Comparison of ENCODE assay signal across 8 cellular contexts in genomic region chr13:52405767-52406494, GRCh38. TPM values are rescaled to one million over a fixed set of nuclear protein-coding genes. Genes with fewer than 3 reads are reported as not detected.
DNase-seq lines count a peak whose midpoint lies in the region; ATAC-seq, FAIRE-seq and TF ChIP-seq lines count a peak whose summit lies in the region.

Gene THSD1, minus strand, starts transcription at chr13:52406172. Its CDS starts 3,572 bp downstream, at chr13:52402600.

- H3K9me1 ChIP-seq in IMR-90 (ENCODE audit: insufficient read depth, low read length), result no peaks in the 10 kb centered on the region

- H3K9ac ChIP-seq in IMR-90 (ENCODE audit: low read depth, low read length), result peak within 1 kb of the TSS; percentile 17
- peak within 1 kb of the TSS; percentile 64 for H3K9ac ChIP-seq in neuronal stem cell (ENCODE audit: low read depth, low read length, poor library complexity)

- H4K8ac ChIP-seq in IMR-90 (ENCODE audit: low read depth in 2 of 2, low read length in 2 of 2), result peak within 1 kb of the TSS in 1 of 2 experiments; percentile 16; a peak in 1 of 4 replicates
- H4K8ac ChIP-seq in neuronal stem cell (ENCODE audit: low read depth, low read length), result no peak within 1 kb of the TSS

- peak within 1 kb of the TSS; percentile 38; the same call in 1 of the 2 replicates for H4K5ac ChIP-seq in IMR-90 (ENCODE audit: low read depth, low read length)

- H3K27ac ChIP-seq in A549 (peak within 1 kb of the TSS; percentile 75 to 88), IMR-90 (ENCODE audit: insufficient read depth, low read length) (no peak within 1 kb of the TSS), neuronal stem cell (replicated peaks; ENCODE audit: low read length) (no peak within 1 kb of the TSS)

- no peaks in the 10 kb centered on the region for H3K36me3 ChIP-seq in IMR-90 (ENCODE audit: control insufficient read depth, insufficient read depth, low read length)
- peaks cover 0 to 10% of the 10 kb centered on the region in 2 donors for H3K36me3 ChIP-seq in neuronal stem cell (replicated peaks in 1 of 2; ENCODE audit: control insufficient read depth in 2 of 2, insufficient read depth in 2 of 2, low read length in 2 of 2)

- TF ChIP-seq CTCF in A549 (IDR thresholded peaks at IDR 0.05), result no peak
- TF ChIP-seq CTCF in GM10266 (IDR thresholded peaks at IDR 0.05; ENCODE audit: control insufficient read depth, insufficient read depth, low read depth, missing control alignments), result no peak
- no peak for TF ChIP-seq CTCF in IMR-90 (conservative IDR thresholded peaks at IDR 0.05; ENCODE audit: low read depth, low read length)

- H3K14ac ChIP-seq in IMR-90 (replicated peaks; ENCODE audit: low read depth, low read length), result 0 out of 2 replicates have a peak within 1 kb of the TSS, but pooled peaks have one; percentile 62
- H3K14ac ChIP-seq in neuronal stem cell (ENCODE audit: low read length), result no peak within 1 kb of the TSS

- no TSS peak for BruUV-seq in IMR-90 (replicated peaks; lab: Mats Ljungman, UMichigan)

- TF ChIP-seq POLR2A in A549 (IDR thresholded peaks at IDR 0.05; ENCODE audit: low read length) (peak; percentile 44), IMR-90 (IDR thresholded peaks at IDR 0.05; ENCODE audit: low read depth, low read length) (no peak)

- peak within 1 kb of the TSS; percentile 92 for H2AFZ ChIP-seq in IMR-90 (replicated peaks; ENCODE audit: low read length, poor library complexity)
- H2AFZ ChIP-seq in neuronal stem cell (ENCODE audit: low read length), result peak within 1 kb of the TSS; percentile 84

- no peak for TF ChIP-seq EP300 in A549 (IDR thresholded peaks at IDR 0.05)

- TF ChIP-seq RAD21 in A549 (conservative IDR thresholded peaks at IDR 0.05 in 1 of 2, IDR thresholded peaks at IDR 0.05 in 1 of 2), result no peak
- TF ChIP-seq RAD21 in IMR-90 (IDR thresholded peaks at IDR 0.05; ENCODE audit: low read length), result no peak

- POLR2A ChIA-PET in A549 (lab: Yijun Ruan, JAX) (interaction anchor here (0.5 to 1.8 kb wide), 4 partner anchors 9 to 44 kb away, joined by 3 to 7 read pairs (median 6); partner anchors contain the start of gene VPS36), IMR-90 (lab: Charles Lee; ENCODE audit: unreplicated experiment) (no interaction called here)

- H3K23ac ChIP-seq in IMR-90 (ENCODE audit: low read depth, low read length), result peak within 1 kb of the TSS; percentile 52; the same call in 1 of the 2 replicates
- H3K23ac ChIP-seq in neuronal stem cell (ENCODE audit: low read depth, low read length, poor library complexity), result peak within 1 kb of the TSS; percentile 80

- H2BK20ac ChIP-seq in IMR-90 (ENCODE audit: low read depth, low read length), result no peak within 1 kb of the TSS

- intact Hi-C loops in IMR-90 (cut with micrococcal nuclease), result no loop called here

- no peak within 1 kb of the TSS for H2BK5ac ChIP-seq in IMR-90 (ENCODE audit: low read depth, low read length, poor library complexity, severe bottlenecking)
- no peak within 1 kb of the TSS for H2BK5ac ChIP-seq in neuronal stem cell (ENCODE audit: low read length)

- H3K27me3 ChIP-seq in IMR-90 (ENCODE audit: control insufficient read depth, insufficient read depth, low read length) (no peaks in the 10 kb centered on the region), neuronal stem cell (ENCODE audit: control insufficient read depth in 3 of 3, insufficient read depth in 3 of 3, low read depth in 1 of 3, low read length in 3 of 3) (peaks cover 0 to 23% (median 0%) of the 10 kb centered on the region in 3 experiments)

- WGBS in A549 (ENCODE audit: missing lambda C conversion rate), result 1% methylated on average over 15 of the region's 68 CpGs
- 0% methylated on average over 4 of the region's 68 CpGs; no CpG with 5 or more reads in 1 of the 2 experiments for WGBS in IMR-90 (ENCODE audit: extremely low coverage in 2 of 2, insufficient read length in 1 of 2), 2 experiments
- no CpG with 5 or more reads among the region's 68 CpGs for WGBS in neuronal stem cell (ENCODE audit: extremely low coverage in 2 of 2, insufficient read length in 2 of 2, insufficient replicate concordance in 1 of 2), 2 donors

- no peak for FAIRE-seq in A549 (lab: Jason Lieb, UNC)

- peak within 1 kb of the TSS; percentile 71 for H2AK9ac ChIP-seq in IMR-90 (replicated peaks; ENCODE audit: low read depth, low read length, poor library complexity)

- dilution Hi-C loops in IMR-90 (cut with HindIII; ENCODE audit: low sequenced_read_pairs, unreplicated experiment), result no loop called here

- H3K9me3 ChIP-seq in A549 (no peaks in the 10 kb centered on the region), IMR-90 (ENCODE audit: control insufficient read depth, insufficient read depth, low read length) (no peaks in the 10 kb centered on the region), neuronal stem cell (replicated peaks in 1 of 2; ENCODE audit: control insufficient read depth in 2 of 2, insufficient read depth in 1 of 2, low read depth in 1 of 2, low read length in 2 of 2) (no peaks in the 10 kb centered on the region)

- H3K4me2 ChIP-seq in A549 (peak within 1 kb of the TSS; percentile 94), IMR-90 (ENCODE audit: low read depth, low read length) (peak within 1 kb of the TSS; percentile 82), neuronal stem cell (ENCODE audit: insufficient read depth, low read length, poor library complexity, severe bottlenecking) (peak within 1 kb of the TSS; percentile 94)

- H3K79me1 ChIP-seq in IMR-90 (ENCODE audit: low read depth in 1 of 2, low read length in 2 of 2), result no peaks in the 10 kb centered on the region; a peak in 1 of 4 replicates
- peaks cover 3% of the 10 kb centered on the region for H3K79me1 ChIP-seq in neuronal stem cell (ENCODE audit: low read depth, low read length)

- in situ Hi-C loops in IMR-90 (cut with MboI; ENCODE audit: low sequenced_read_pairs), result no loop called here

- H4K20me1 ChIP-seq in IMR-90 (ENCODE audit: insufficient read depth, low read length), result no peaks in the 10 kb centered on the region

- H2BK120ac ChIP-seq in IMR-90 (ENCODE audit: low read depth, low read length) (0 out of 2 replicates have a peak within 1 kb of the TSS, but pooled peaks have one; percentile 52), neuronal stem cell (ENCODE audit: low read depth, low read length) (no peak within 1 kb of the TSS)

- CTCF ChIA-PET in A549 (lab: Yijun Ruan, JAX), result interaction anchor here (0.6 to 3.7 kb wide), 3 partner anchors 44 to 995 kb away, joined by 3 to 30 read pairs (median 28); partner anchors contain the start of gene VPS36
- CTCF ChIA-PET in IMR-90 (lab: Yijun Ruan, JAX), result interaction anchor here (1.3 to 2.1 kb wide), 2 partner anchors 20 to 45 kb away, joined by 3 to 7 read pairs; partner anchors contain the start of gene VPS36

- DNase-seq in A549 (ENCODE audit: low read depth in 1 of 2, low spot score in 1 of 2) (peak; percentile 40 to 54), GM10266 (ENCODE audit: extremely low spot score) (peak; percentile 56), IMR-90 (peak; percentile 41), germinal center (ENCODE audit: low spot score) (peak; percentile 10), neuronal stem cell (ENCODE audit: low spot score) (peak; percentile 17), HT-29 (ENCODE audit: low spot score) (no peak)
- DNase-seq in activated effector memory CD4-positive, alpha-beta T cell treated with Interleukin-2 at 50 U/mL for 16 hours, result peak; percentile 2

- peak within 1 kb of the TSS; percentile 81 for H3K4me3 ChIP-seq in A549
- H3K4me3 ChIP-seq in IMR-90 (ENCODE audit: insufficient read depth, low read depth, low read length), result peak within 1 kb of the TSS; percentile 70
- H3K4me3 ChIP-seq in neuronal stem cell (ENCODE audit: low read length in 2 of 2), result peak within 1 kb of the TSS; percentile 29 to 79

- H2BK15ac ChIP-seq in IMR-90 (ENCODE audit: low read depth, low read length) (no peak within 1 kb of the TSS), neuronal stem cell (ENCODE audit: low read length) (peak within 1 kb of the TSS; percentile 37)

- ATAC-seq in A549 (peak; percentile 91 to 93), IMR-90 (ENCODE audit: low read depth) (peak; percentile 92), HG03442 (IDR thresholded peaks at IDR 0.05; ENCODE audit: unreplicated experiment) (no peak)

- H2BK12ac ChIP-seq in neuronal stem cell (ENCODE audit: low read length), result no peak within 1 kb of the TSS

- no peak within 1 kb of the TSS for H2AK5ac ChIP-seq in IMR-90 (ENCODE audit: low read depth, low read length)
- peak within 1 kb of the TSS; percentile 46 for H2AK5ac ChIP-seq in neuronal stem cell (ENCODE audit: low read depth, low read length)

- peak within 1 kb of the TSS; percentile 9 for H3K4ac ChIP-seq in IMR-90 (ENCODE audit: low read depth, low read length)
- H3K4ac ChIP-seq in neuronal stem cell (ENCODE audit: low read length), result no peak within 1 kb of the TSS

- peak within 1 kb of the TSS; percentile 64; the same call in 1 of the 2 replicates for H3K18ac ChIP-seq in IMR-90 (ENCODE audit: low read depth, low read length)
- H3K18ac ChIP-seq in neuronal stem cell (ENCODE audit: low read length), result peak within 1 kb of the TSS; percentile 90

- H3K4me1 ChIP-seq in A549 (peaks cover 22% of the 10 kb centered on the region), IMR-90 (ENCODE audit: control insufficient read depth, insufficient read depth, low read length) (no peaks in the 10 kb centered on the region), neuronal stem cell (ENCODE audit: control insufficient read depth in 2 of 2, insufficient read depth in 1 of 2, low read depth in 1 of 2, low read length in 2 of 2) (peaks cover 0 to 3% of the 10 kb centered on the region in 2 donors)

- H3K56ac ChIP-seq in IMR-90 (ENCODE audit: extremely low read depth, insufficient read depth, low read length), result no peak within 1 kb of the TSS

- H4K91ac ChIP-seq in IMR-90 (ENCODE audit: insufficient read depth, low read depth, low read length) (no peak within 1 kb of the TSS; the same call in 1 of the 2 replicates), neuronal stem cell (ENCODE audit: low read depth, low read length, poor library complexity) (no peak within 1 kb of the TSS)

TF ChIP-seq in A549, 52 proteins besides CTCF, POLR2A, EP300 and RAD21 (continues in another document):
- no peak for TF ChIP-seq CBX2 (IDR thresholded peaks at IDR 0.05; ENCODE audit: borderline replicate concordance, low read depth)

TF ChIP-seq in IMR-90, 13 proteins besides CTCF, POLR2A, EP300 and RAD21 (continues in another document):
- TF ChIP-seq BHLHE40 (IDR thresholded peaks at IDR 0.05; ENCODE audit: low read depth, low read length), result peak; percentile 28; the same call in 1 of the 2 replicates

RNA-seq across cellular contexts. Expression of gene THSD1, which starts in this region (rescaled TPM):
- polyA plus RNA-seq in A549 (2011; rRNA removed), result 5.4 and 5.9 TPM in 2 replicates
- polyA plus RNA-seq in A549 (2012; cell fraction: cytosol; rRNA removed), result 5.2 and 6.4 TPM in 2 replicates
- polyA plus RNA-seq in A549 (2012; cell fraction: nucleus; rRNA removed), result 7.9 and 8.9 TPM in 2 replicates
- 6.1 to 8.3 TPM (median 6.5 TPM) in 3 replicates for polyA plus RNA-seq in A549 (2017; fragmentation: RNase III; extraction: RNeasy Plus Mini Kit Qiagen cat#74134 plus additional on column Dnase treatment)
- polyA minus RNA-seq in A549 (2011; rRNA and poly(A)+ RNA removed), result 10.4 and 11.6 TPM in 2 replicates
- total RNA-seq in IMR-90 (2012; rRNA removed), result 14.7 and 19.0 TPM in 2 replicates
- polyA plus RNA-seq in IMR-90 (2012; rRNA removed), result 10.9 and 12.1 TPM in 2 replicates
- 7.1 and 8.5 TPM in 2 replicates for polyA plus RNA-seq in IMR-90 (2012; cell fraction: cytosol; rRNA removed)
- polyA plus RNA-seq in IMR-90 (2012; cell fraction: nucleus; rRNA removed; ENCODE audit: low replicate concordance), result 10.3 and 11.6 TPM in 2 replicates
- 0.14 TPM for polyA plus RNA-seq in neuronal stem cell (2013, experiment 1 of 2)
- 0.08 TPM for polyA plus RNA-seq in neuronal stem cell (2013, experiment 2 of 2)
- total RNA-seq in HT-29 (2014; rRNA removed; shearing (Covaris generic)), result 0.37 and 0.92 TPM in 2 replicates

Comparison
In these comparisons a context has a peak if more than half of its experiments do, and no peak if none do; other contexts are left out.
1. H3K27ac ChIP-seq: peak in A549 (2 of 2); none in IMR-90 (single experiment) and neuronal stem cell (single experiment).
2. Peak in every context shown above with its lines, with median percentiles within 50 percentile points of each other: H3K4me2 ChIP-seq and H3K4me3 ChIP-seq.